34 cellular contexts compared by ENCODE assay signal in genomic region chr2:120968307-120969015, GRCh38.
"Had no signal": no experiment of that assay in that cellular context is flagged by ENCODE, and none has a peak within 500 bp of the region (broad histone marks: within the 10 kb centered on the region; RNA-seq: fewer than 3 reads in every experiment).

No MANE protein-coding gene starts in this region.

- DNase-seq: activated B cell treated with CpG ODN at 0.5 μM for 24 hours; activated CD4-positive, alpha-beta memory T cell treated with anti-CD3 and anti-CD28 coated beads for 36 hours; activated CD4-positive, alpha-beta T cell treated with anti-CD3 and anti-CD28 coated beads for 4 hours; activated CD4-positive, alpha-beta T cell treated with anti-CD3 and anti-CD28 coated beads, Interleukin-2, amount 10 ng/mL, durations not matched to agents 24 days and 14 days; activated CD4-positive, alpha-beta T cell treated with anti-CD3 and anti-CD28 coated beads, Interleukin-2, amount 50 U/mL, for 1 hour; activated CD4-positive, alpha-beta T cell treated with anti-CD3 and anti-CD28 coated beads, Interleukin-2, amount 50 U/mL, for 4 hours; activated CD4-positive, CD25-positive, alpha-beta regulatory T cell treated with anti-CD3 and anti-CD28 coated beads, Interleukin-2, amount 50 U/mL, for 72 hours; activated CD8-positive, alpha-beta memory T cell treated with anti-CD3 and anti-CD28 coated beads, Interleukin-2, amount 50 U/mL, for 4 hours; activated CD8-positive, alpha-beta T cell treated with anti-CD3 and anti-CD28 coated beads for 36 hours; activated effector memory CD4-positive, alpha-beta T cell treated with anti-CD3 and anti-CD28 coated beads, Interleukin-2, amount 50 U/mL, for 16 hours; activated gamma-delta T cell treated with Interleukin-2 at 50 U/mL for 16 hours; activated naive CD4-positive, alpha-beta T cell; activated naive CD4-positive, alpha-beta T cell treated with anti-CD3 and anti-CD28 coated beads for 36 hours; activated naive CD4-positive, alpha-beta T cell treated with anti-CD3 and anti-CD28 coated beads, Interleukin-2, amount 50 U/mL, for 16 hours; activated naive CD8-positive, alpha-beta T cell treated with anti-CD3 and anti-CD28 coated beads for 36 hours; activated T-cell treated with anti-CD3 and anti-CD28 coated beads for 4 hours; activated T-cell treated with anti-CD3 and anti-CD28 coated beads, Interleukin-2, amount 50 U/mL, for 1 hour; activated T-cell treated with anti-CD3 and anti-CD28 coated beads, Interleukin-2, amount 50 U/mL, for 4 hours; activated T-cell treated with anti-CD3 and anti-CD28 coated beads, Interleukin-2, amount 50 U/mL, for 72 hours; adrenal gland; amniotic stem cell; aorta; body of pancreas; brain microvascular endothelial cell; cerebellar nuclear complex; T-helper 1 cell; T-helper 2 cell; T-helper 9 cell had no signal

- H3K4me1 ChIP-seq: adrenal gland, body of pancreas, breast epithelium had no signal

- H3K9me3 ChIP-seq: adrenal gland, body of pancreas, breast epithelium had no signal

- ATAC-seq: activated CD8-positive, alpha-beta T cell treated with anti-CD3 and anti-CD28 coated beads for 36 hours; activated naive CD4-positive, alpha-beta T cell treated with anti-CD3 and anti-CD28 coated beads, Interleukin-2, amount 50 U/mL, for 72 hours; activated T-cell treated with anti-CD3 and anti-CD28 coated beads, Interleukin-2, amount 50 U/mL, for 4 hours; activated T-cell treated with anti-CD3 and anti-CD28 coated beads, Interleukin-2, amount 50 U/mL, for 72 hours; activated T-helper 17 cell treated with anti-CD3 and anti-CD28 coated beads, Interleukin-2, amount 50 U/mL, for 72 hours; body of pancreas had no signal

- H3K4me3 ChIP-seq: adrenal gland, body of pancreas, breast epithelium had no signal

- H3K27me3 ChIP-seq: adrenal gland, body of pancreas, brain microvascular endothelial cell, breast epithelium had no signal

- H3K27ac ChIP-seq: adrenal gland, body of pancreas, brain microvascular endothelial cell, breast epithelium, VCaP had no signal

- H3K36me3 ChIP-seq: adrenal gland, breast epithelium had no signal

- FAIRE-seq: astrocyte, TTC549 had no signal
